2 cellular contexts compared by ENCODE assay signal in the genomic region with DNA sequence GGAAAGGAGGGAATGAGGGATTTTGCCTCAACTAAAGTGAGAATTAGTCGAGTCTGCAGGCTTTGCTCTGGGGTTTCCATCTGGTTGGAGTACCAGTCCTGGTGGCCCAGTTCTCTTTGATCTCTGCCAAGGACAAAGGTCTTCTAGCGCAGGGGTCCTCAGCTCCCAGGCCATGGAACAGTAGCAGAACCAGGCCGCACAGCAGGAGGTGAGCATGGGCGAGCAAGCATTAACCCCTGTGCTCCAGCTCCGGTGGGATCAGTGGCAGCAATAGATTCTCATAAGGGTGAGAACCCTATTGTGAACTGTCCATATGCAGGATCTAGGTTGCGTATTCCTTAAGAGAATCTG.
TF ChIP-seq lines count a peak whose summit lies in the region.

No MANE protein-coding gene starts in this region.

TF ChIP-seq in HEK293, 187 proteins besides CTCF, POLR2A, EP300 and RAD21:
- TF ChIP-seq, protein P1, sequence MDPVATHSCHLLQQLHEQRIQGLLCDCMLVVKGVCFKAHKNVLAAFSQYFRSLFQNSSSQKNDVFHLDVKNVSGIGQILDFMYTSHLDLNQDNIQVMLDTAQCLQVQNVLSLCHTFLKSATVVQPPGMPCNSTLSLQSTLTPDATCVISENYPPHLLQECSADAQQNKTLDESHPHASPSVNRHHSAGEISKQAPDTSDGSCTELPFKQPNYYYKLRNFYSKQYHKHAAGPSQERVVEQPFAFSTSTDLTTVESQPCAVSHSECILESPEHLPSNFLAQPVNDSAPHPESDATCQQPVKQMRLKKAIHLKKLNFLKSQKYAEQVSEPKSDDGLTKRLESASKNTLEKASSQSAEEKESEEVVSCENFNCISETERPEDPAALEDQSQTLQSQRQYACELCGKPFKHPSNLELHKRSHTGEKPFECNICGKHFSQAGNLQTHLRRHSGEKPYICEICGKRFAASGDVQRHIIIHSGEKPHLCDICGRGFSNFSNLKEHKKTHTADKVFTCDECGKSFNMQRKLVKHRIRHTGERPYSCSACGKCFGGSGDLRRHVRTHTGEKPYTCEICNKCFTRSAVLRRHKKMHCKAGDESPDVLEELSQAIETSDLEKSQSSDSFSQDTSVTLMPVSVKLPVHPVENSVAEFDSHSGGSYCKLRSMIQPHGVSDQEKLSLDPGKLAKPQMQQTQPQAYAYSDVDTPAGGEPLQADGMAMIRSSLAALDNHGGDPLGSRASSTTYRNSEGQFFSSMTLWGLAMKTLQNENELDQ (tag by site-specific recombination; IDR thresholded peaks at IDR 0.05; ENCODE audit: low read depth): no peak
- TF ChIP-seq ZNF324 (tag by site-specific recombination; IDR thresholded peaks at IDR 0.05) (no peak), ZFP3 (tag by site-specific recombination; IDR thresholded peaks at IDR 0.05; ENCODE audit: low read depth) (no peak), ZNF529 (tag by site-specific recombination; IDR thresholded peaks at IDR 0.05; ENCODE audit: insufficient replicate concordance) (no peak), ZNF48 (tag by site-specific recombination; IDR thresholded peaks at IDR 0.05) (no peak), ZBTB48 (tag by site-specific recombination; IDR thresholded peaks at IDR 0.05) (no peak)

TF ChIP-seq in K562, 482 proteins besides CTCF, POLR2A, EP300 and RAD21:
- TF ChIP-seq MYNN (IDR thresholded peaks at IDR 0.05) (peak; percentile 38; the same call in 1 of the 2 replicates), MYNN (CRISPR knock-in tag; IDR thresholded peaks at IDR 0.05) (no peak), NUFIP1 (IDR thresholded peaks at IDR 0.05; ENCODE audit: partially characterized antibody) (no peak), PHF21A (IDR thresholded peaks at IDR 0.05; ENCODE audit: borderline replicate concordance, low read depth) (no peak), POLR2AphosphoS2 (IDR thresholded peaks at IDR 0.05; ENCODE audit: low read length) (peak; percentile 91), CBX1 (IDR thresholded peaks at IDR 0.05; ENCODE audit: low read depth) (no peak), THAP12 (CRISPR knock-in tag; IDR thresholded peaks at IDR 0.05) (no peak), SRSF7 (optimal IDR thresholded peaks at IDR 0.05; ENCODE audit: low read depth, low read length) (no peak)
